34 cellular contexts compared by ENCODE assay signal in the genomic region with DNA sequence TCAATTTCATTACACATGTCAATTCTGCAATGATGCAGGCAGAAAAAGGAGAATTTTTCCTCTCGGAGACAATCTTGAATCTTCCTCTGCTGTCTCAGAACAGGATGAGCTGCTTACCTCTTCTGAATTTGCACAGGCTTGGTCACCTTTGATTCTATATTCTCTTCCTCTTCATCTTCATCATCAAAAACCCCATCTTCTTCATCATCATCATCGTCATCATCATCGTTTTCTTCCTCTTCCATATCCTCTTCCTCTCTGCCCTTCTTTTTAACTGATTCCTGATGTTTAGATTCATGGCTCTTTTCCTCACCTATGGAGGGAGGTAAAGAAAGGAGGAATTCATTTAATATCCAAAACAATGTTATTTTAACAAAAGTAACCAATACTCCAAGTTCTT. TPM values are rescaled to one million over a fixed set of nuclear protein-coding genes. Genes with fewer than 3 reads are reported as not detected.
"Had no signal": no experiment of that assay in that cellular context is flagged by ENCODE, and none has a peak within 500 bp of the region (broad histone marks: within the 10 kb centered on the region; RNA-seq: fewer than 3 reads in every experiment).

No MANE protein-coding gene starts in this region.

- H3K4me1 ChIP-seq: ascending aorta had no signal

- H3K9me3 ChIP-seq: ascending aorta had no signal

- H3K9me3 Mint-ChIP-seq: activated CD4-positive, alpha-beta memory T cell treated with anti-CD3 and anti-CD28 coated beads, Interleukin-2, amount 10 ng/mL, durations not matched to agents 7 days and 5 days; activated CD4-positive, alpha-beta T cell treated with anti-CD3 and anti-CD28 coated beads, Interleukin-2, amount 10 ng/mL, durations not matched to agents 24 days and 14 days; activated naive CD4-positive, alpha-beta T cell treated with anti-CD3 and anti-CD28 coated beads, Interleukin-2, amount 10 ng/mL, durations not matched to agents 7 days and 5 days; activated naive CD4-positive, alpha-beta T cell treated with anti-CD3 and anti-CD28 coated beads, Interleukin-2, amount 50 U/mL, for 24 hours; activated naive CD8-positive, alpha-beta T cell treated with anti-CD3 and anti-CD28 coated beads, Interleukin-2, amount 10 ng/mL, durations not matched to agents 7 days and 5 days; activated naive CD8-positive, alpha-beta T cell treated with anti-CD3 and anti-CD28 coated beads, Interleukin-2, amount 50 U/mL, for 24 hours; activated T-cell treated with anti-CD3 and anti-CD28 coated beads, Interleukin-2, amount 50 U/mL, for 24 hours; activated T-helper 2 cell treated with anti-CD3 and anti-CD28 coated beads, Interferon-gamma antibody, Interleukin-2, Interleukin-4, amounts not matched to agents 10 μg/mL and 5 μg/mL and 100 μg/mL, durations not matched to agents 14 hours and 24 hours and 36 hours; brain; T-cell; T-helper 2 cell treated with Interferon-gamma antibody and Interleukin-4, amounts not matched to agents 5 μg/mL and 100 μg/mL, for 36 hours; WTC11 had no signal

- H3K4me1 Mint-ChIP-seq: activated naive CD4-positive, alpha-beta T cell treated with anti-CD3 and anti-CD28 coated beads, Interleukin-2, amount 10 ng/mL, durations not matched to agents 7 days and 5 days; WTC11 had no signal

- H3K27me3 Mint-ChIP-seq: activated CD4-positive, alpha-beta memory T cell treated with anti-CD3 and anti-CD28 coated beads, Interleukin-2, amount 10 ng/mL, durations not matched to agents 7 days and 5 days; activated CD4-positive, alpha-beta T cell treated with anti-CD3 and anti-CD28 coated beads for 36 hours; activated CD4-positive, alpha-beta T cell treated with anti-CD3 and anti-CD28 coated beads, Interleukin-2, amount 10 ng/mL, durations not matched to agents 24 days and 14 days; activated CD8-positive, alpha-beta memory T cell treated with anti-CD3 and anti-CD28 coated beads, Interleukin-2, amount 10 ng/mL, durations not matched to agents 7 days and 5 days; activated naive CD4-positive, alpha-beta T cell treated with anti-CD3 and anti-CD28 coated beads, Interleukin-2, amount 10 ng/mL, durations not matched to agents 7 days and 5 days; activated naive CD4-positive, alpha-beta T cell treated with anti-CD3 and anti-CD28 coated beads, Interleukin-2, amount 50 U/mL, for 24 hours; activated naive CD8-positive, alpha-beta T cell; activated naive CD8-positive, alpha-beta T cell treated with anti-CD3 and anti-CD28 coated beads, Interleukin-2, amount 10 ng/mL, durations not matched to agents 7 days and 5 days; activated naive CD8-positive, alpha-beta T cell treated with anti-CD3 and anti-CD28 coated beads, Interleukin-2, amount 50 U/mL, for 24 hours; activated T-cell treated with anti-CD3 and anti-CD28 coated beads, Interleukin-2, amount 50 U/mL, for 24 hours; brain; T-cell had no signal

- H3K27ac Mint-ChIP-seq: activated CD4-positive, alpha-beta memory T cell treated with anti-CD3 and anti-CD28 coated beads, Interleukin-2, amount 10 ng/mL, durations not matched to agents 7 days and 5 days; activated CD4-positive, alpha-beta T cell treated with anti-CD3 and anti-CD28 coated beads for 36 hours; activated CD4-positive, alpha-beta T cell treated with anti-CD3 and anti-CD28 coated beads, Interleukin-2, amount 10 ng/mL, durations not matched to agents 24 days and 14 days; activated CD8-positive, alpha-beta memory T cell treated with anti-CD3 and anti-CD28 coated beads, Interleukin-2, amount 10 ng/mL, durations not matched to agents 7 days and 5 days; activated CD8-positive, alpha-beta T cell treated with anti-CD3 and anti-CD28 coated beads, Interleukin-2, amount 10 ng/mL, durations not matched to agents 7 days and 5 days; activated naive CD4-positive, alpha-beta T cell treated with anti-CD3 and anti-CD28 coated beads, Interleukin-2, amount 10 ng/mL, durations not matched to agents 7 days and 5 days; activated naive CD4-positive, alpha-beta T cell treated with anti-CD3 and anti-CD28 coated beads, Interleukin-2, amount 50 U/mL, for 24 hours; activated naive CD8-positive, alpha-beta T cell; activated naive CD8-positive, alpha-beta T cell treated with anti-CD3 and anti-CD28 coated beads, Interleukin-2, amount 10 ng/mL, durations not matched to agents 7 days and 5 days; activated naive CD8-positive, alpha-beta T cell treated with anti-CD3 and anti-CD28 coated beads, Interleukin-2, amount 50 U/mL, for 24 hours; activated T-cell treated with anti-CD3 and anti-CD28 coated beads, Interleukin-2, amount 50 U/mL, for 24 hours; activated T-helper 2 cell treated with anti-CD3 and anti-CD28 coated beads, Interferon-gamma antibody, Interleukin-2, Interleukin-4, amounts not matched to agents 10 μg/mL and 5 μg/mL and 100 μg/mL, durations not matched to agents 14 hours and 24 hours and 36 hours; brain; T-cell; T-helper 2 cell treated with Interferon-gamma antibody and Interleukin-4, amounts not matched to agents 5 μg/mL and 100 μg/mL, for 36 hours; WTC11 had no signal

- H3K4me3 ChIP-seq: ascending aorta had no signal

- H3K4me3 Mint-ChIP-seq: activated CD4-positive, alpha-beta memory T cell treated with anti-CD3 and anti-CD28 coated beads, Interleukin-2, amount 10 ng/mL, durations not matched to agents 7 days and 5 days; activated CD4-positive, alpha-beta T cell treated with anti-CD3 and anti-CD28 coated beads for 36 hours; activated CD4-positive, alpha-beta T cell treated with anti-CD3 and anti-CD28 coated beads, Interleukin-2, amount 10 ng/mL, durations not matched to agents 24 days and 14 days; activated CD8-positive, alpha-beta memory T cell treated with anti-CD3 and anti-CD28 coated beads, Interleukin-2, amount 10 ng/mL, durations not matched to agents 7 days and 5 days; activated CD8-positive, alpha-beta T cell treated with anti-CD3 and anti-CD28 coated beads, Interleukin-2, amount 10 ng/mL, durations not matched to agents 7 days and 5 days; activated naive CD4-positive, alpha-beta T cell treated with anti-CD3 and anti-CD28 coated beads, Interleukin-2, amount 10 ng/mL, durations not matched to agents 7 days and 5 days; activated naive CD4-positive, alpha-beta T cell treated with anti-CD3 and anti-CD28 coated beads, Interleukin-2, amount 50 U/mL, for 24 hours; activated naive CD8-positive, alpha-beta T cell; activated naive CD8-positive, alpha-beta T cell treated with anti-CD3 and anti-CD28 coated beads, Interleukin-2, amount 10 ng/mL, durations not matched to agents 7 days and 5 days; activated naive CD8-positive, alpha-beta T cell treated with anti-CD3 and anti-CD28 coated beads, Interleukin-2, amount 50 U/mL, for 24 hours; activated T-cell treated with anti-CD3 and anti-CD28 coated beads, Interleukin-2, amount 50 U/mL, for 24 hours; brain; T-cell; T-helper 2 cell treated with Interferon-gamma antibody and Interleukin-4, amounts not matched to agents 5 μg/mL and 100 μg/mL, for 36 hours; WTC11 had no signal

- DNase-seq: activated CD4-positive, alpha-beta memory T cell treated with anti-CD3 and anti-CD28 coated beads, Interleukin-2, amount 10 ng/mL, durations not matched to agents 7 days and 5 days; activated CD4-positive, alpha-beta T cell treated with anti-CD3 and anti-CD28 coated beads for 1 hour; activated CD4-positive, alpha-beta T cell treated with anti-CD3 and anti-CD28 coated beads for 36 hours; activated CD4-positive, alpha-beta T cell treated with anti-CD3 and anti-CD28 coated beads, Interleukin-2, amount 10 ng/mL, durations not matched to agents 24 days and 14 days; activated CD4-positive, alpha-beta T cell treated with anti-CD3 and anti-CD28 coated beads, Interleukin-2, amount 50 U/mL, for 48 hours; activated CD4-positive, CD25-positive, alpha-beta regulatory T cell; activated CD8-positive, alpha-beta memory T cell treated with anti-CD3 and anti-CD28 coated beads for 24 hours; activated CD8-positive, alpha-beta memory T cell treated with anti-CD3 and anti-CD28 coated beads, Interleukin-2, amount 10 ng/mL, durations not matched to agents 7 days and 5 days; activated CD8-positive, alpha-beta memory T cell treated with anti-CD3 and anti-CD28 coated beads, Interleukin-2, amount 50 U/mL, for 48 hours; activated CD8-positive, alpha-beta T cell treated with anti-CD3 and anti-CD28 coated beads, Interleukin-2, amount 10 ng/mL, durations not matched to agents 7 days and 5 days; activated effector memory CD4-positive, alpha-beta T cell treated with Interleukin-2 at 50 U/mL for 16 hours; activated gamma-delta T cell; activated naive CD4-positive, alpha-beta T cell treated with anti-CD3 and anti-CD28 coated beads, Interleukin-2, amount 10 ng/mL, durations not matched to agents 7 days and 5 days; activated naive CD4-positive, alpha-beta T cell treated with Interleukin-2 at 50 U/mL for 16 hours; activated naive CD8-positive, alpha-beta T cell treated with anti-CD3 and anti-CD28 coated beads, Interleukin-2, amount 10 ng/mL, durations not matched to agents 7 days and 5 days; activated naive CD8-positive, alpha-beta T cell treated with anti-CD3 and anti-CD28 coated beads, Interleukin-2, amount 50 U/mL, for 24 hours; activated T-cell treated with anti-CD3 and anti-CD28 coated beads, Interleukin-2, amount 50 U/mL, for 24 hours; activated T-cell treated with anti-CD3 and anti-CD28 coated beads, Interleukin-2, amount 50 U/mL, for 48 hours; amygdala; anterior cingulate cortex; central memory CD4-positive, alpha-beta T cell; T-cell; T-helper 2 cell; T-helper 9 cell; WERI-Rb-1 had no signal

- H3K27ac ChIP-seq: ascending aorta, WERI-Rb-1 had no signal

- ATAC-seq: activated CD4-positive, alpha-beta T cell treated with anti-CD3 and anti-CD28 coated beads for 36 hours; activated CD4-positive, CD25-positive, alpha-beta regulatory T cell treated with anti-CD3 and anti-CD28 coated beads, Interleukin-2, amount 50 U/mL, for 24 hours; activated CD8-positive, alpha-beta memory T cell treated with anti-CD3 and anti-CD28 coated beads, Interleukin-2, amount 10 ng/mL, durations not matched to agents 7 days and 5 days; activated CD8-positive, alpha-beta T cell treated with anti-CD3 and anti-CD28 coated beads, Interleukin-2, amount 10 ng/mL, durations not matched to agents 7 days and 5 days; activated naive CD8-positive, alpha-beta T cell treated with anti-CD3 and anti-CD28 coated beads, Interleukin-2, amount 50 U/mL, for 24 hours; T-cell; WTC11 had no signal

- H3K27me3 ChIP-seq: ascending aorta had no signal

RNA-seq across cellular contexts. Expression of a gene that starts 25.8 kb away (rescaled TPM):
- total RNA-seq: activated CD4-positive, alpha-beta memory T cell treated with anti-CD3 and anti-CD28 coated beads, Interleukin-2, amount 10 ng/mL, durations not matched to agents 7 days and 5 days; T-helper 1 cell treated with Interleukin-12 subunit alpha and Interleukin-12 subunit beta and Interleukin-4 antibody, amounts not matched to agents 30 ng/mL and 1 ng/mL, for 36 hours had no signal
